Comparison of ENCODE assay signal across 17 cellular contexts in the genomic region with DNA sequence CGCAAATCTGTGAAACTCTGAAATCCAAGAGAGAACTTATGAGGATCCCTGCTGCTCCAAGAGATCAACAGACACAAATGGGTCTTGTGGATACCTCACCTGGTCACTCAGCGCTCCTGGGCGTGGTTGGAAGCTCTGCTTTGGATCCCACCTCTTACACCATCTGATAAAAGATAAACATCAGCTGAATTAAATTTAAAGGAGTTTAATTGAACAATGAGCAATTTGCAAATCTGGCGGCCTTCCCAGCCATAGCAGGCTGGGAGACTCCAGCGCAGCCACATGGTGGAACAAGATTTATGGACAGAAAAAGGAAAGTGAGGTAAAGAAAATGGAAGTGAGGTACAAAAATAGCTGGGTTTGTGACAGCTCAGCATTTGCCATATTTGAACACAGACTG.
"Had no signal": no experiment of that assay in that cellular context is flagged by ENCODE, and none has a peak within 500 bp of the region (broad histone marks: within the 10 kb centered on the region; RNA-seq: fewer than 3 reads in every experiment).

No MANE protein-coding gene starts in this region.

- H3K27ac ChIP-seq: SJSA1 had no signal

- H3K27me3 ChIP-seq: SJSA1 had no signal

- H3K4me3 ChIP-seq: SJSA1 had no signal

- H3K4me1 ChIP-seq: SJSA1 had no signal

- H3K9me3 ChIP-seq: SJSA1 had no signal

- DNase-seq: KBM-7, NCI-H1092, NCI-H1417, NCI-H1436 treated with DMSO at 0.1 percent for 48 hours, NCI-H1694, NCI-H187 treated with DMSO at 0.1 percent for 48 hours, NCI-H2029 treated with DMSO at 0.1 percent for 48 hours, NCI-H2171 treated with DMSO at 0.1 percent for 48 hours, NCI-H345, NCI-H446 treated with DMSO at 0.1 percent for 48 hours, NCI-H510A treated with DMSO at 0.1 percent for 48 hours, NCI-H526, NCI-H82, Right ventricle myocardium superior, RPMI8226, SIG-M5 had no signal

- H3K36me3 ChIP-seq: SJSA1 had no signal
